Comparison of ENCODE assay signal across 1 cellular context in the genomic region with DNA sequence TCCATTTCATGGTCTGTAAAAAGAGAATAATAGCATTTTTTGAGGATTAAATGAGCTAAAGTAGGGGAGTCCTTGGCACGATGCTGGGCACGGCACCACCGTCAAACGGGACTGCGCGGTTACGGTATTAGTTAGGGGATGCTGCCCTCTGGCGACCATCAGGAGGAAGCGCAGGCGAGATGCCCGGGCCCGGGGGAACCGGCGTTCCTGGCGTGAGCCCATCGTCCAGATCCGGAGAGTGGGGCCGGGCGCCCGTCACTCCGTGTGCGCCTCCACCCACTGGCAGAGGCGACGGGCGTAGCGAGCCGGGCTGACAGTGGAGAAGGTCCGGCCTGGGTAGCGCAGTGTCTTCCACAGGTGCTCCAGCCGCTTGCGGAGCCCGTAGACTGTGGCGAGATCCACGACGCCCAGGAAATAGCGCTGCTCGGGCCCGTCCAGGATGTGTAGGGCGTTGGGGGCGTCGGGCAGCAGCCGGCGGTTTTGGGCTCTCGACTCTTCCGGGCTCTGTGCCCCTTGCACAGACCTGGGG.
TF ChIP-seq lines count a peak whose summit lies in the region.

No MANE protein-coding gene starts in this region.

TF ChIP-seq in K562, 482 proteins besides CTCF, POLR2A, EP300 and RAD21 (continued from another document):
- TF ChIP-seq JUN (IDR thresholded peaks at IDR 0.05; ENCODE audit: borderline replicate concordance, low read depth, low read length) (no peak), JUN (CRISPR knock-in tag; IDR thresholded peaks at IDR 0.05; ENCODE audit: borderline replicate concordance) (0 out of 2 replicates have a peak, but pooled peaks have one; percentile 24), MITF (IDR thresholded peaks at IDR 0.05) (0 out of 2 replicates have a peak, but pooled peaks have one; percentile 12), ZNF384 (IDR thresholded peaks at IDR 0.05; ENCODE audit: low read depth, low read length) (0 out of 2 replicates have a peak, but pooled peaks have one; percentile 5), HNRNPL (IDR thresholded peaks at IDR 0.05; ENCODE audit: low read depth, low read length) (0 out of 2 replicates have a peak, but pooled peaks have one; percentile 48), PTBP1 (IDR thresholded peaks at IDR 0.05; ENCODE audit: low read depth, low read length) (no peak), ZC3H11A (IDR thresholded peaks at IDR 0.05; ENCODE audit: low read depth, low read length) (0 out of 2 replicates have a peak, but pooled peaks have one; percentile 22), ZKSCAN1 (IDR thresholded peaks at IDR 0.05; ENCODE audit: low read depth, low read length) (0 out of 2 replicates have a peak, but pooled peaks have one; percentile 48), NR2C1 (IDR thresholded peaks at IDR 0.05) (no peak), NR2C1 (tag; IDR thresholded peaks at IDR 0.05) (no peak), SMC3 (conservative IDR thresholded peaks at IDR 0.05; ENCODE audit: insufficient read depth, low read depth, low read length) (peak; percentile 97), RB1 (IDR thresholded peaks at IDR 0.05; ENCODE audit: low read depth) (peak; percentile 56; the same call in 1 of the 2 replicates), ZNF121 (CRISPR knock-in tag; conservative IDR thresholded peaks at IDR 0.05) (peak; percentile 45), ZBTB43 (CRISPR knock-in tag; IDR thresholded peaks at IDR 0.05) (peak; percentile 56; the same call in 1 of the 2 replicates), MTA3 (IDR thresholded peaks at IDR 0.05; ENCODE audit: borderline replicate concordance) (0 out of 2 replicates have a peak, but pooled peaks have one; percentile 43), FOXA3 (CRISPR knock-in tag; conservative IDR thresholded peaks at IDR 0.05 in 1 of 2, IDR thresholded peaks at IDR 0.05 in 1 of 2) (peak in 1 of 2 experiments; percentile 34; a peak in 1 of 4 replicates), TFAP4 (CRISPR knock-in tag; IDR thresholded peaks at IDR 0.05; ENCODE audit: borderline replicate concordance) (peak; percentile 52; the same call in 1 of the 2 replicates), ZNF695 (CRISPR knock-in tag; IDR thresholded peaks at IDR 0.05) (no peak), NRF1 (conservative IDR thresholded peaks at IDR 0.05 in 1 of 2, IDR thresholded peaks at IDR 0.05 in 1 of 2) (peak in 1 of 2 experiments; percentile 14; a peak in 1 of 4 replicates), NCOA6 (IDR thresholded peaks at IDR 0.05) (no peak), ARID2 (IDR thresholded peaks at IDR 0.05) (peak; percentile 80)
- TF ChIP-seq, protein P1, sequence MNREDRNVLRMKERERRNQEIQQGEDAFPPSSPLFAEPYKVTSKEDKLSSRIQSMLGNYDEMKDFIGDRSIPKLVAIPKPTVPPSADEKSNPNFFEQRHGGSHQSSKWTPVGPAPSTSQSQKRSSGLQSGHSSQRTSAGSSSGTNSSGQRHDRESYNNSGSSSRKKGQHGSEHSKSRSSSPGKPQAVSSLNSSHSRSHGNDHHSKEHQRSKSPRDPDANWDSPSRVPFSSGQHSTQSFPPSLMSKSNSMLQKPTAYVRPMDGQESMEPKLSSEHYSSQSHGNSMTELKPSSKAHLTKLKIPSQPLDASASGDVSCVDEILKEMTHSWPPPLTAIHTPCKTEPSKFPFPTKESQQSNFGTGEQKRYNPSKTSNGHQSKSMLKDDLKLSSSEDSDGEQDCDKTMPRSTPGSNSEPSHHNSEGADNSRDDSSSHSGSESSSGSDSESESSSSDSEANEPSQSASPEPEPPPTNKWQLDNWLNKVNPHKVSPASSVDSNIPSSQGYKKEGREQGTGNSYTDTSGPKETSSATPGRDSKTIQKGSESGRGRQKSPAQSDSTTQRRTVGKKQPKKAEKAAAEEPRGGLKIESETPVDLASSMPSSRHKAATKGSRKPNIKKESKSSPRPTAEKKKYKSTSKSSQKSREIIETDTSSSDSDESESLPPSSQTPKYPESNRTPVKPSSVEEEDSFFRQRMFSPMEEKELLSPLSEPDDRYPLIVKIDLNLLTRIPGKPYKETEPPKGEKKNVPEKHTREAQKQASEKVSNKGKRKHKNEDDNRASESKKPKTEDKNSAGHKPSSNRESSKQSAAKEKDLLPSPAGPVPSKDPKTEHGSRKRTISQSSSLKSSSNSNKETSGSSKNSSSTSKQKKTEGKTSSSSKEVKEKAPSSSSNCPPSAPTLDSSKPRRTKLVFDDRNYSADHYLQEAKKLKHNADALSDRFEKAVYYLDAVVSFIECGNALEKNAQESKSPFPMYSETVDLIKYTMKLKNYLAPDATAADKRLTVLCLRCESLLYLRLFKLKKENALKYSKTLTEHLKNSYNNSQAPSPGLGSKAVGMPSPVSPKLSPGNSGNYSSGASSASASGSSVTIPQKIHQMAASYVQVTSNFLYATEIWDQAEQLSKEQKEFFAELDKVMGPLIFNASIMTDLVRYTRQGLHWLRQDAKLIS (CRISPR knock-in tag; IDR thresholded peaks at IDR 0.05): 0 out of 2 replicates have a peak, but pooled peaks have one; percentile 20
